In genomic region chr3:32973982-32974381, GRCh38 we compare ENCODE assay signal across 10 cellular contexts. TPM values are rescaled to one million over a fixed set of nuclear protein-coding genes. Genes with fewer than 3 reads are reported as not detected.
A peak's percentile ranks its signal among the peaks of the same experiment; 100 is the strongest.
DNase-seq lines count a peak whose midpoint lies in the region; ATAC-seq and TF ChIP-seq lines count a peak whose summit lies in the region.
"Had no signal": no experiment of that assay in that cellular context is flagged by ENCODE, and none has a peak within 500 bp of the region (broad histone marks: within the 10 kb centered on the region; RNA-seq: fewer than 3 reads in every experiment).

No MANE protein-coding gene starts in this region.

- no peaks in the 10 kb centered on the region for H3K36me3 ChIP-seq in RWPE2 (ENCODE audit: low read depth)
- no peaks in the 10 kb centered on the region for H3K36me3 ChIP-seq in right atrium auricular region

- no peaks in the 10 kb centered on the region for H3K27me3 Mint-ChIP-seq in activated CD4-positive, alpha-beta T cell treated with anti-CD3 and anti-CD28 coated beads, Interleukin-2, amount 10 ng/mL, durations not matched to agents 7 days and 5 days

- no peak overlapping the region for H3K4me3 ChIP-seq in RWPE2 (ENCODE audit: severe bottlenecking)
- no peak overlapping the region for H3K4me3 ChIP-seq in skeletal muscle cell (ENCODE audit: low read depth, low read length)
- no peak overlapping the region for H3K4me3 ChIP-seq in right atrium auricular region
- H3K4me3 ChIP-seq: A549 had no signal

- H3K27ac Mint-ChIP-seq in activated CD4-positive, alpha-beta T cell treated with anti-CD3 and anti-CD28 coated beads, Interleukin-2, amount 10 ng/mL, durations not matched to agents 7 days and 5 days: peak overlapping the region; percentile 87

- H3K9me3 Mint-ChIP-seq in activated CD4-positive, alpha-beta T cell treated with anti-CD3 and anti-CD28 coated beads, Interleukin-2, amount 10 ng/mL, durations not matched to agents 7 days and 5 days: peaks cover 2% of the 10 kb centered on the region

- H3K4me1 ChIP-seq in RWPE2 (ENCODE audit: insufficient read depth, poor library complexity, severe bottlenecking) (no peaks in the 10 kb centered on the region), right atrium auricular region (no peaks in the 10 kb centered on the region)

- H3K36me3 Mint-ChIP-seq in activated CD4-positive, alpha-beta T cell treated with anti-CD3 and anti-CD28 coated beads, Interleukin-2, amount 10 ng/mL, durations not matched to agents 7 days and 5 days (ENCODE audit: low read depth): peaks cover 13% of the 10 kb centered on the region

- ATAC-seq in HG02623 (IDR thresholded peaks at IDR 0.05; ENCODE audit: unreplicated experiment) (peak; percentile 74), RWPE2 (ENCODE audit: low read depth) (peak; percentile 19; the same call in 1 of the 3 replicates)
- ATAC-seq: A549 had no signal

- CTCF ChIA-PET in activated CD4-positive, alpha-beta T cell treated with anti-CD3 and anti-CD28 coated beads, Interleukin-2, amount 10 ng/mL, durations not matched to agents 7 days and 5 days (lab: Charles Lee): interaction anchor here (0.9 to 4.3 kb wide), 14 partner anchors 8 to 118 kb away, joined by 3 to 22 read pairs (median 4); no protein-coding TSS in a partner anchor

- no peaks in the 10 kb centered on the region for H3K9me3 ChIP-seq in RWPE2 (ENCODE audit: severe bottlenecking)
- H3K9me3 ChIP-seq in right atrium auricular region: no peaks in the 10 kb centered on the region
- H3K9me3 ChIP-seq: A549 had no signal

- H3K27ac ChIP-seq in RWPE2 (ENCODE audit: poor library complexity, severe bottlenecking) (no peak overlapping the region), right atrium auricular region (no peak overlapping the region)
- H3K27ac ChIP-seq: A549 had no signal

- H3K27me3 ChIP-seq in RWPE2 (ENCODE audit: insufficient read depth, poor library complexity, severe bottlenecking): no peaks in the 10 kb centered on the region
- no peaks in the 10 kb centered on the region for H3K27me3 ChIP-seq in right atrium auricular region

- peak; percentile 69 for DNase-seq in activated CD4-positive, alpha-beta T cell treated with anti-CD3 and anti-CD28 coated beads, Interleukin-2, amount 10 ng/mL, durations not matched to agents 7 days and 5 days
- no peak for DNase-seq in activated CD4-positive, alpha-beta T cell treated with anti-CD3 and anti-CD28 coated beads for 1 hour
- DNase-seq in RWPE2 (ENCODE audit: low spot score) (no peak), skeletal muscle cell (ENCODE audit: low read depth) (peak; percentile 10), dedifferentiated amniotic fluid mesenchymal stem cell (ENCODE audit: extremely low spot score) (no peak), KBM-7 (no peak), right atrium auricular region (ENCODE audit: low spot score) (no peak)

- POLR2A ChIA-PET in activated CD4-positive, alpha-beta T cell treated with anti-CD3 and anti-CD28 coated beads, Interleukin-2, amount 10 ng/mL, durations not matched to agents 7 days and 5 days (lab: Charles Lee): interaction anchor here (0.5 to 1.0 kb wide), 2 partner anchors 9 to 18 kb away, joined by 3 to 5 read pairs; no protein-coding TSS in a partner anchor

- H3K4me1 Mint-ChIP-seq in activated CD4-positive, alpha-beta T cell treated with anti-CD3 and anti-CD28 coated beads, Interleukin-2, amount 10 ng/mL, durations not matched to agents 7 days and 5 days: peaks cover 51% of the 10 kb centered on the region

- TF ChIP-seq CTCF in RWPE2 (IDR thresholded peaks at IDR 0.05; ENCODE audit: poor library complexity, severe bottlenecking): no peak
- no peak for TF ChIP-seq CTCF in right atrium auricular region (IDR thresholded peaks at IDR 0.05)

- in situ Hi-C loops in KBM-7 (cut with MboI; ENCODE audit: low pct_unique_long_range_greater_than_20kb, low sequenced_read_pairs): no loop called here

- peak overlapping the region; percentile 21 for H3K4me3 Mint-ChIP-seq in activated CD4-positive, alpha-beta T cell treated with anti-CD3 and anti-CD28 coated beads, Interleukin-2, amount 10 ng/mL, durations not matched to agents 7 days and 5 days

RNA-seq across cellular contexts. Expression of gene CCR4, which starts 22.5 kb away (rescaled TPM):
- 10 to 100 TPM; 53.2 to 60.3 TPM for total RNA-seq in activated CD4-positive, alpha-beta T cell treated with anti-CD3 and anti-CD28 coated beads, Interleukin-2, amount 10 ng/mL, durations not matched to agents 7 days and 5 days
- under 1 TPM; 0.33 to 0.35 TPM for total RNA-seq in right atrium auricular region
- total RNA-seq: epithelial cell of proximal tubule had no signal

Comparison
In these comparisons a context has a peak if more than half of its experiments do, and no peak if none do; other contexts are left out.
1. DNase-seq: peak in activated CD4-positive, alpha-beta T cell treated with anti-CD3 and anti-CD28 coated beads, Interleukin-2, amount 10 ng/mL, durations not matched to agents 7 days and 5 days (single experiment) and skeletal muscle cell (single experiment); none in activated CD4-positive, alpha-beta T cell treated with anti-CD3 and anti-CD28 coated beads for 1 hour (single experiment), RWPE2 (single experiment), dedifferentiated amniotic fluid mesenchymal stem cell (single experiment), KBM-7 (single experiment) and right atrium auricular region (single experiment).
2. RNA of gene CCR4, which starts 22.5 kb away (total RNA-seq): 53.2 to 60.3 TPM in activated CD4-positive, alpha-beta T cell treated with anti-CD3 and anti-CD28 coated beads, Interleukin-2, amount 10 ng/mL, durations not matched to agents 7 days and 5 days; 0.33 to 0.35 TPM in right atrium auricular region; every median in the first group is over 10 times any median in the second.